In genomic region chr4:42132099-42132498, GRCh38 we compare ENCODE assay signal across 1 cellular context.
TF ChIP-seq lines count a peak whose summit lies in the region.

No MANE protein-coding gene starts in this region.

TF ChIP-seq in GM23338, 12 proteins besides CTCF, POLR2A, EP300 and RAD21 (continued from another document):
- TF ChIP-seq ZNF462 (CRISPR knock-in tag; IDR thresholded peaks at IDR 0.05): no peak
- TF ChIP-seq EZH2phosphoT487 (IDR thresholded peaks at IDR 0.05; ENCODE audit: unreplicated experiment): no peak
- TF ChIP-seq NANOG (IDR thresholded peaks at IDR 0.05; ENCODE audit: borderline replicate concordance): no peak
- no peak for TF ChIP-seq ZNF331 (CRISPR knock-in tag; IDR thresholded peaks at IDR 0.05; ENCODE audit: low read depth)
- no peak for TF ChIP-seq ETS1 (IDR thresholded peaks at IDR 0.05)
- no peak for TF ChIP-seq REST (IDR thresholded peaks at IDR 0.05; ENCODE audit: unreplicated experiment)
- no peak for TF ChIP-seq CREB1 (CRISPR knock-in tag; IDR thresholded peaks at IDR 0.05; ENCODE audit: low read depth)
- TF ChIP-seq EZH2 (IDR thresholded peaks at IDR 0.05; ENCODE audit: low read depth, unreplicated experiment): no peak
- no peak for TF ChIP-seq JUNB (IDR thresholded peaks at IDR 0.05; ENCODE audit: unreplicated experiment)
- TF ChIP-seq STAT1 (IDR thresholded peaks at IDR 0.05; ENCODE audit: unreplicated experiment): no peak
